In genomic region chr4:128528177-128528576, GRCh38 we compare ENCODE assay signal across 1 cellular context.
TF ChIP-seq lines count a peak whose summit lies in the region.

No MANE protein-coding gene starts in this region.

TF ChIP-seq in WTC11, 78 proteins besides CTCF, POLR2A, EP300 and RAD21 (continued from another document):
- TF ChIP-seq, protein P1, sequence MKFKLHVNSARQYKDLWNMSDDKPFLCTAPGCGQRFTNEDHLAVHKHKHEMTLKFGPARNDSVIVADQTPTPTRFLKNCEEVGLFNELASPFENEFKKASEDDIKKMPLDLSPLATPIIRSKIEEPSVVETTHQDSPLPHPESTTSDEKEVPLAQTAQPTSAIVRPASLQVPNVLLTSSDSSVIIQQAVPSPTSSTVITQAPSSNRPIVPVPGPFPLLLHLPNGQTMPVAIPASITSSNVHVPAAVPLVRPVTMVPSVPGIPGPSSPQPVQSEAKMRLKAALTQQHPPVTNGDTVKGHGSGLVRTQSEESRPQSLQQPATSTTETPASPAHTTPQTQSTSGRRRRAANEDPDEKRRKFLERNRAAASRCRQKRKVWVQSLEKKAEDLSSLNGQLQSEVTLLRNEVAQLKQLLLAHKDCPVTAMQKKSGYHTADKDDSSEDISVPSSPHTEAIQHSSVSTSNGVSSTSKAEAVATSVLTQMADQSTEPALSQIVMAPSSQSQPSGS (CRISPR knock-in tag; IDR thresholded peaks at IDR 0.05; ENCODE audit: borderline replicate concordance, low read depth): no peak
- no peak for TF ChIP-seq PREB (CRISPR knock-in tag; IDR thresholded peaks at IDR 0.05; ENCODE audit: borderline replicate concordance)
- TF ChIP-seq NR1H2 (CRISPR knock-in tag; IDR thresholded peaks at IDR 0.05): no peak
- TF ChIP-seq GABPB1 (CRISPR knock-in tag; IDR thresholded peaks at IDR 0.05): no peak
- no peak for TF ChIP-seq ZNF423 (CRISPR knock-in tag; IDR thresholded peaks at IDR 0.05)
- TF ChIP-seq, protein P2, sequence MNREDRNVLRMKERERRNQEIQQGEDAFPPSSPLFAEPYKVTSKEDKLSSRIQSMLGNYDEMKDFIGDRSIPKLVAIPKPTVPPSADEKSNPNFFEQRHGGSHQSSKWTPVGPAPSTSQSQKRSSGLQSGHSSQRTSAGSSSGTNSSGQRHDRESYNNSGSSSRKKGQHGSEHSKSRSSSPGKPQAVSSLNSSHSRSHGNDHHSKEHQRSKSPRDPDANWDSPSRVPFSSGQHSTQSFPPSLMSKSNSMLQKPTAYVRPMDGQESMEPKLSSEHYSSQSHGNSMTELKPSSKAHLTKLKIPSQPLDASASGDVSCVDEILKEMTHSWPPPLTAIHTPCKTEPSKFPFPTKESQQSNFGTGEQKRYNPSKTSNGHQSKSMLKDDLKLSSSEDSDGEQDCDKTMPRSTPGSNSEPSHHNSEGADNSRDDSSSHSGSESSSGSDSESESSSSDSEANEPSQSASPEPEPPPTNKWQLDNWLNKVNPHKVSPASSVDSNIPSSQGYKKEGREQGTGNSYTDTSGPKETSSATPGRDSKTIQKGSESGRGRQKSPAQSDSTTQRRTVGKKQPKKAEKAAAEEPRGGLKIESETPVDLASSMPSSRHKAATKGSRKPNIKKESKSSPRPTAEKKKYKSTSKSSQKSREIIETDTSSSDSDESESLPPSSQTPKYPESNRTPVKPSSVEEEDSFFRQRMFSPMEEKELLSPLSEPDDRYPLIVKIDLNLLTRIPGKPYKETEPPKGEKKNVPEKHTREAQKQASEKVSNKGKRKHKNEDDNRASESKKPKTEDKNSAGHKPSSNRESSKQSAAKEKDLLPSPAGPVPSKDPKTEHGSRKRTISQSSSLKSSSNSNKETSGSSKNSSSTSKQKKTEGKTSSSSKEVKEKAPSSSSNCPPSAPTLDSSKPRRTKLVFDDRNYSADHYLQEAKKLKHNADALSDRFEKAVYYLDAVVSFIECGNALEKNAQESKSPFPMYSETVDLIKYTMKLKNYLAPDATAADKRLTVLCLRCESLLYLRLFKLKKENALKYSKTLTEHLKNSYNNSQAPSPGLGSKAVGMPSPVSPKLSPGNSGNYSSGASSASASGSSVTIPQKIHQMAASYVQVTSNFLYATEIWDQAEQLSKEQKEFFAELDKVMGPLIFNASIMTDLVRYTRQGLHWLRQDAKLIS (CRISPR knock-in tag; IDR thresholded peaks at IDR 0.05; ENCODE audit: borderline replicate concordance): no peak
- TF ChIP-seq, protein P3, sequence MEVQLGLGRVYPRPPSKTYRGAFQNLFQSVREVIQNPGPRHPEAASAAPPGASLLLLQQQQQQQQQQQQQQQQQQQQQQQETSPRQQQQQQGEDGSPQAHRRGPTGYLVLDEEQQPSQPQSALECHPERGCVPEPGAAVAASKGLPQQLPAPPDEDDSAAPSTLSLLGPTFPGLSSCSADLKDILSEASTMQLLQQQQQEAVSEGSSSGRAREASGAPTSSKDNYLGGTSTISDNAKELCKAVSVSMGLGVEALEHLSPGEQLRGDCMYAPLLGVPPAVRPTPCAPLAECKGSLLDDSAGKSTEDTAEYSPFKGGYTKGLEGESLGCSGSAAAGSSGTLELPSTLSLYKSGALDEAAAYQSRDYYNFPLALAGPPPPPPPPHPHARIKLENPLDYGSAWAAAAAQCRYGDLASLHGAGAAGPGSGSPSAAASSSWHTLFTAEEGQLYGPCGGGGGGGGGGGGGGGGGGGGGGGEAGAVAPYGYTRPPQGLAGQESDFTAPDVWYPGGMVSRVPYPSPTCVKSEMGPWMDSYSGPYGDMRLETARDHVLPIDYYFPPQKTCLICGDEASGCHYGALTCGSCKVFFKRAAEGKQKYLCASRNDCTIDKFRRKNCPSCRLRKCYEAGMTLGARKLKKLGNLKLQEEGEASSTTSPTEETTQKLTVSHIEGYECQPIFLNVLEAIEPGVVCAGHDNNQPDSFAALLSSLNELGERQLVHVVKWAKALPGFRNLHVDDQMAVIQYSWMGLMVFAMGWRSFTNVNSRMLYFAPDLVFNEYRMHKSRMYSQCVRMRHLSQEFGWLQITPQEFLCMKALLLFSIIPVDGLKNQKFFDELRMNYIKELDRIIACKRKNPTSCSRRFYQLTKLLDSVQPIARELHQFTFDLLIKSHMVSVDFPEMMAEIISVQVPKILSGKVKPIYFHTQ (CRISPR knock-in tag; IDR thresholded peaks at IDR 0.05): no peak
- no peak for TF ChIP-seq ZNF396 (CRISPR knock-in tag; IDR thresholded peaks at IDR 0.05; ENCODE audit: borderline replicate concordance)
- TF ChIP-seq ERG (CRISPR knock-in tag; IDR thresholded peaks at IDR 0.05): no peak
- no peak for TF ChIP-seq MXD4 (CRISPR knock-in tag; IDR thresholded peaks at IDR 0.05; ENCODE audit: borderline replicate concordance)
- TF ChIP-seq ZNF121 (CRISPR knock-in tag; IDR thresholded peaks at IDR 0.05): no peak
- TF ChIP-seq GTF2I (CRISPR knock-in tag; conservative IDR thresholded peaks at IDR 0.05): no peak
- TF ChIP-seq ZNF416 (CRISPR knock-in tag; IDR thresholded peaks at IDR 0.05): no peak
- TF ChIP-seq ZBTB21 (CRISPR knock-in tag; IDR thresholded peaks at IDR 0.05; ENCODE audit: borderline replicate concordance): no peak
- no peak for TF ChIP-seq IRF2 (CRISPR knock-in tag; IDR thresholded peaks at IDR 0.05; ENCODE audit: borderline replicate concordance, low read depth)
- TF ChIP-seq, protein P4, sequence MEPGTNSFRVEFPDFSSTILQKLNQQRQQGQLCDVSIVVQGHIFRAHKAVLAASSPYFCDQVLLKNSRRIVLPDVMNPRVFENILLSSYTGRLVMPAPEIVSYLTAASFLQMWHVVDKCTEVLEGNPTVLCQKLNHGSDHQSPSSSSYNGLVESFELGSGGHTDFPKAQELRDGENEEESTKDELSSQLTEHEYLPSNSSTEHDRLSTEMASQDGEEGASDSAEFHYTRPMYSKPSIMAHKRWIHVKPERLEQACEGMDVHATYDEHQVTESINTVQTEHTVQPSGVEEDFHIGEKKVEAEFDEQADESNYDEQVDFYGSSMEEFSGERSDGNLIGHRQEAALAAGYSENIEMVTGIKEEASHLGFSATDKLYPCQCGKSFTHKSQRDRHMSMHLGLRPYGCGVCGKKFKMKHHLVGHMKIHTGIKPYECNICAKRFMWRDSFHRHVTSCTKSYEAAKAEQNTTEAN (CRISPR knock-in tag; IDR thresholded peaks at IDR 0.05): no peak
